In the genomic region with DNA sequence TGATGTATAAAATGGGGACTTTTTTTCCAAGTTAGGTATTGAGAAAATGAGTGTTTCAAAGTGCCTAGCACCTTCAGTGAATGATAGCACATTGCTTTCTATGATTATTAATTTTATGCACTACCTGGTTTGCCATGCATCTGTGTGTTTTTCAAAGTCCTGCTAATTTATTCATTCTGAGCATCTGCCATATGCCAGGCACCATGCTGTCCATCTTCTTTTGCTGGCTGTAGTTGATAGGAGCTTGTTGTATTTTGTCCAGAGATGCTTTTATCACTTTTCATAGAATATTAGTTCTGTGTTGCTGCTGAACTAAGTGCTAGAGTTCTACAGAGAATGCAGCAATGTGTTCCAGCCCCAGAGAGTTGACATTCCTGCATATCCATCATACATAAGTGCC, we compare ENCODE assay signal across 19 cellular contexts. TPM values are rescaled to one million over a fixed set of nuclear protein-coding genes. Genes with fewer than 3 reads are reported as not detected.
DNase-seq lines count a peak whose midpoint lies in the region; ATAC-seq and TF ChIP-seq lines count a peak whose summit lies in the region.
"Had no signal": no experiment of that assay in that cellular context is flagged by ENCODE, and none has a peak within 500 bp of the region (broad histone marks: within the 10 kb centered on the region; RNA-seq: fewer than 3 reads in every experiment).

No MANE protein-coding gene starts in this region.

- no peaks in the 10 kb centered on the region for H3K36me3 ChIP-seq in CD8-positive, alpha-beta T cell (ENCODE audit: insufficient read depth, low read length)

- no peak for TF ChIP-seq CTCF in CD8-positive, alpha-beta T cell (IDR thresholded peaks at IDR 0.05)

- H3K4me3 ChIP-seq in CD8-positive, alpha-beta T cell (ENCODE audit: low read depth, low read length) = no peak overlapping the region

- H3K27ac Mint-ChIP-seq in stimulated activated naive CD8-positive, alpha-beta T cell treated with anti-CD3 and anti-CD28 coated beads, Interleukin-15, Interleukin-2, amounts not matched to agents 100 ng/mL and 50 ng/mL, for 24 hours = peak overlapping the region; percentile 88
- H3K27ac Mint-ChIP-seq in activated naive CD8-positive, alpha-beta T cell treated with anti-CD3 and anti-CD28 coated beads, Interleukin-2, amount 50 U/mL, for 24 hours = peak overlapping the region; percentile 99
- no peak overlapping the region for H3K27ac Mint-ChIP-seq in stimulated activated naive CD8-positive, alpha-beta T cell treated with anti-CD3 and anti-CD28 coated beads, Interleukin-15, amount 100 ng/mL, for 72 hours
- H3K27ac Mint-ChIP-seq in CD8-positive, alpha-beta T cell = no peak overlapping the region
- H3K27ac Mint-ChIP-seq: H9 had no signal

- no peaks in the 10 kb centered on the region for H3K36me3 Mint-ChIP-seq in stimulated activated naive CD8-positive, alpha-beta T cell treated with anti-CD3 and anti-CD28 coated beads, Interleukin-15, Interleukin-2, amounts not matched to agents 100 ng/mL and 50 ng/mL, for 24 hours (ENCODE audit: low read depth)
- peaks cover 14% of the 10 kb centered on the region for H3K36me3 Mint-ChIP-seq in activated naive CD8-positive, alpha-beta T cell treated with anti-CD3 and anti-CD28 coated beads, Interleukin-2, amount 50 U/mL, for 24 hours (ENCODE audit: low read depth)
- no peaks in the 10 kb centered on the region for H3K36me3 Mint-ChIP-seq in CD8-positive, alpha-beta T cell

- H3K4me1 Mint-ChIP-seq in stimulated activated naive CD8-positive, alpha-beta T cell treated with anti-CD3 and anti-CD28 coated beads, Interleukin-15, Interleukin-2, amounts not matched to agents 100 ng/mL and 50 ng/mL, for 24 hours (ENCODE audit: low read depth) = peaks cover 75% of the 10 kb centered on the region
- H3K4me1 Mint-ChIP-seq in activated naive CD8-positive, alpha-beta T cell treated with anti-CD3 and anti-CD28 coated beads, Interleukin-2, amount 50 U/mL, for 24 hours = peaks cover 77% of the 10 kb centered on the region
- peaks cover 80% of the 10 kb centered on the region for H3K4me1 Mint-ChIP-seq in stimulated activated naive CD8-positive, alpha-beta T cell treated with anti-CD3 and anti-CD28 coated beads, Interleukin-15, amount 100 ng/mL, for 72 hours
- peaks cover 11% of the 10 kb centered on the region for H3K4me1 Mint-ChIP-seq in CD8-positive, alpha-beta T cell (ENCODE audit: low read depth)

- H3K4me3 Mint-ChIP-seq in stimulated activated naive CD8-positive, alpha-beta T cell treated with anti-CD3 and anti-CD28 coated beads, Interleukin-15, Interleukin-2, amounts not matched to agents 100 ng/mL and 50 ng/mL, for 24 hours = peak overlapping the region; percentile 30
- peak overlapping the region; percentile 39 for H3K4me3 Mint-ChIP-seq in activated naive CD8-positive, alpha-beta T cell treated with anti-CD3 and anti-CD28 coated beads, Interleukin-2, amount 50 U/mL, for 24 hours
- H3K4me3 Mint-ChIP-seq in stimulated activated naive CD8-positive, alpha-beta T cell treated with anti-CD3 and anti-CD28 coated beads, Interleukin-15, amount 100 ng/mL, for 72 hours = peak overlapping the region; percentile 36 to 61
- no peak overlapping the region for H3K4me3 Mint-ChIP-seq in CD8-positive, alpha-beta T cell
- H3K4me3 Mint-ChIP-seq: H9 had no signal

- no peak for ATAC-seq in stimulated activated naive CD8-positive, alpha-beta T cell treated with anti-CD3 and anti-CD28 coated beads, Interleukin-15, Interleukin-2, amounts not matched to agents 100 U/mL and 50 U/mL, for 24 hours
- ATAC-seq in activated naive CD8-positive, alpha-beta T cell treated with anti-CD3 and anti-CD28 coated beads, Interleukin-2, amount 50 U/mL, for 24 hours = no peak
- ATAC-seq in stimulated activated naive CD8-positive, alpha-beta T cell treated with anti-CD3 and anti-CD28 coated beads, Interleukin-15, amount 100 ng/mL, for 72 hours = no peak
- no peak for ATAC-seq in left cardiac atrium
- ATAC-seq in CD8-positive, alpha-beta T cell = no peak
- ATAC-seq: PC-3 had no signal

- CTCF ChIA-PET in CD8-positive, alpha-beta T cell (lab: Charles Lee) = no interaction called here

- POLR2A ChIA-PET in CD8-positive, alpha-beta T cell (lab: Charles Lee) = no interaction called here

- H3K27ac ChIP-seq in CD8-positive, alpha-beta T cell (ENCODE audit: low read depth, low read length) = no peak overlapping the region
- H3K27ac ChIP-seq: RWPE1 had no signal

- peaks cover 19% of the 10 kb centered on the region for H3K9me3 Mint-ChIP-seq in stimulated activated naive CD8-positive, alpha-beta T cell treated with anti-CD3 and anti-CD28 coated beads, Interleukin-15, Interleukin-2, amounts not matched to agents 100 ng/mL and 50 ng/mL, for 24 hours
- peaks cover 8% of the 10 kb centered on the region for H3K9me3 Mint-ChIP-seq in activated naive CD8-positive, alpha-beta T cell treated with anti-CD3 and anti-CD28 coated beads, Interleukin-2, amount 50 U/mL, for 24 hours
- H3K9me3 Mint-ChIP-seq in stimulated activated naive CD8-positive, alpha-beta T cell treated with anti-CD3 and anti-CD28 coated beads, Interleukin-15, amount 100 ng/mL, for 72 hours = peaks cover 0 to 6% of the 10 kb centered on the region in 2 donors
- no peaks in the 10 kb centered on the region for H3K9me3 Mint-ChIP-seq in CD8-positive, alpha-beta T cell
- H3K9me3 Mint-ChIP-seq: H9 had no signal

- H3K27me3 Mint-ChIP-seq in stimulated activated naive CD8-positive, alpha-beta T cell treated with anti-CD3 and anti-CD28 coated beads, Interleukin-15, Interleukin-2, amounts not matched to agents 100 ng/mL and 50 ng/mL, for 24 hours = no peaks in the 10 kb centered on the region
- H3K27me3 Mint-ChIP-seq in activated naive CD8-positive, alpha-beta T cell treated with anti-CD3 and anti-CD28 coated beads, Interleukin-2, amount 50 U/mL, for 24 hours = no peaks in the 10 kb centered on the region
- no peaks in the 10 kb centered on the region for H3K27me3 Mint-ChIP-seq in stimulated activated naive CD8-positive, alpha-beta T cell treated with anti-CD3 and anti-CD28 coated beads, Interleukin-15, amount 100 ng/mL, for 72 hours
- H3K27me3 Mint-ChIP-seq in CD8-positive, alpha-beta T cell (ENCODE audit: low read depth) = no peaks in the 10 kb centered on the region

- intact Hi-C loops in left cardiac atrium (cut with DNase I) = no loop called here
- intact Hi-C loops in CD8-positive, alpha-beta T cell (cut with DNase I, micrococcal nuclease) = no loop called here

- H3K27me3 ChIP-seq in CD8-positive, alpha-beta T cell (ENCODE audit: insufficient read depth, low read length) = no peaks in the 10 kb centered on the region

- no peaks in the 10 kb centered on the region for H3K9me3 ChIP-seq in CD8-positive, alpha-beta T cell (ENCODE audit: low read length)

- H3K4me1 ChIP-seq in CD8-positive, alpha-beta T cell (ENCODE audit: insufficient read depth, low read length) = peaks cover 9% of the 10 kb centered on the region

- DNase-seq in stimulated activated naive CD8-positive, alpha-beta T cell treated with anti-CD3 and anti-CD28 coated beads, Interleukin-15, Interleukin-2, amounts not matched to agents 100 U/mL and 50 U/mL, for 24 hours = no peak
- DNase-seq in NCI-H524 treated with DMSO at 0.1 percent for 48 hours (lab: John Stamatoyannopoulos, UW) (peak; percentile 17), left cardiac atrium (no peak)
- DNase-seq in activated naive CD8-positive, alpha-beta T cell treated with anti-CD3 and anti-CD28 coated beads, Interleukin-2, amount 50 U/mL, for 24 hours = no peak
- no peak for DNase-seq in stimulated activated naive CD8-positive, alpha-beta T cell treated with anti-CD3 and anti-CD28 coated beads, Interleukin-15, amount 100 ng/mL, for 72 hours
- no peak for DNase-seq in stimulated activated CD4-positive, alpha-beta T cell treated with anti-CD3 and anti-CD28 coated beads, Interleukin-2, amount 100 ng/mL, for 48 hours
- no peak for DNase-seq in CD8-positive, alpha-beta T cell
- DNase-seq: GF-D8, H9, IMR-90, Kasumi-1, NCI-H1417, NCI-H187 treated with DMSO at 0.1 percent for 48 hours, NCI-H446, NCI-H774, PC-3 had no signal

RNA-seq across cellular contexts. Expression of gene CLNK, which starts 48.9 kb away (rescaled TPM):
- not detected for total RNA-seq in left cardiac atrium
- total RNA-seq in CD8-positive, alpha-beta T cell = not detected
- total RNA-seq: H9, HT1080, IMR-90, PC-3 had no signal

Comparison
In these comparisons a context has a peak if more than half of its experiments do, and no peak if none do; other contexts are left out.
1. H3K27ac Mint-ChIP-seq: peak in stimulated activated naive CD8-positive, alpha-beta T cell treated with anti-CD3 and anti-CD28 coated beads, Interleukin-15, Interleukin-2, amounts not matched to agents 100 ng/mL and 50 ng/mL, for 24 hours (single experiment) and activated naive CD8-positive, alpha-beta T cell treated with anti-CD3 and anti-CD28 coated beads, Interleukin-2, amount 50 U/mL, for 24 hours (single experiment); none in stimulated activated naive CD8-positive, alpha-beta T cell treated with anti-CD3 and anti-CD28 coated beads, Interleukin-15, amount 100 ng/mL, for 72 hours (0 of 2) and CD8-positive, alpha-beta T cell (single experiment).